ENCODE assay signal across 8 cellular contexts in genomic region chr13:25018729-25019115, GRCh38.
A peak's percentile ranks its signal among the peaks of the same experiment; 100 is the strongest.
DNase-seq lines count a peak whose midpoint lies in the region; ATAC-seq and TF ChIP-seq lines count a peak whose summit lies in the region.

No MANE protein-coding gene starts in this region.

- H3K27ac ChIP-seq in KMS-11 (peak overlapping the region; percentile 86), neural progenitor cell (no peak overlapping the region)

- no peaks in the 10 kb centered on the region for H3K36me3 ChIP-seq in KMS-11 (ENCODE audit: insufficient read depth)
- H3K36me3 ChIP-seq in neural progenitor cell, result no peaks in the 10 kb centered on the region

- H3K36me3 Mint-ChIP-seq in central memory CD8-positive, alpha-beta T cell (ENCODE audit: insufficient read depth), result no peaks in the 10 kb centered on the region
- peaks cover 3% of the 10 kb centered on the region for H3K36me3 Mint-ChIP-seq in neural progenitor cell

- ATAC-seq in central memory CD8-positive, alpha-beta T cell (replicated peaks; ENCODE audit: extremely low read depth, poor library complexity, severe bottlenecking), result no peak
- ATAC-seq in HG02610 (IDR thresholded peaks at IDR 0.05; ENCODE audit: unreplicated experiment) (no peak), HG02852 (IDR thresholded peaks at IDR 0.05; ENCODE audit: unreplicated experiment) (no peak), GM18858 (IDR thresholded peaks at IDR 0.05; ENCODE audit: unreplicated experiment) (no peak)

- no peak overlapping the region for H3K27ac Mint-ChIP-seq in central memory CD8-positive, alpha-beta T cell (ENCODE audit: low read depth)
- H3K27ac Mint-ChIP-seq in neural progenitor cell, result no peak overlapping the region

- H3K4me3 ChIP-seq in KMS-11 (IDR thresholded peaks at IDR 0.05; ENCODE audit: insufficient read depth, low read depth, low read length), result no peak overlapping the region
- peak overlapping the region; percentile 59 for H3K4me3 ChIP-seq in neural progenitor cell

- H3K79me2 ChIP-seq in KMS-11 (ENCODE audit: insufficient read depth, low read depth), result no peaks in the 10 kb centered on the region
- no peaks in the 10 kb centered on the region for H3K79me2 ChIP-seq in neural progenitor cell (ENCODE audit: low read depth)

- H2AFZ ChIP-seq in KMS-11 (ENCODE audit: low read depth) (peak overlapping the region; percentile 57), neural progenitor cell (replicated peaks) (peak overlapping the region; percentile 99)

- TF ChIP-seq CTCF in KMS-11 (conservative IDR thresholded peaks at IDR 0.05; ENCODE audit: low read depth, low read length) (peak; percentile 13; the same call in 1 of the 2 replicates), neural progenitor cell (IDR thresholded peaks at IDR 0.05) (peak; percentile 30)

- H3K9ac ChIP-seq in KMS-11, result peak overlapping the region; percentile 90
- no peak overlapping the region for H3K9ac ChIP-seq in neural progenitor cell

- H3K9me3 ChIP-seq in neural progenitor cell (ENCODE audit: low read depth), result no peaks in the 10 kb centered on the region

- no peaks in the 10 kb centered on the region for H4K20me1 ChIP-seq in KMS-11 (ENCODE audit: insufficient read depth)
- H4K20me1 ChIP-seq in neural progenitor cell (ENCODE audit: low read depth), result no peaks in the 10 kb centered on the region

- peak; percentile 21 for DNase-seq in Daoy (ENCODE audit: low read depth)
- DNase-seq in central memory CD8-positive, alpha-beta T cell (ENCODE audit: low spot score in 2 of 2), result no peak
- DNase-seq in neural progenitor cell (ENCODE audit: low spot score), result peak; percentile 36
- no peak for DNase-seq in midbrain (lab: John Stamatoyannopoulos, UW)

- peaks cover 47% of the 10 kb centered on the region for H3K27me3 Mint-ChIP-seq in central memory CD8-positive, alpha-beta T cell
- peaks cover 25% of the 10 kb centered on the region for H3K27me3 Mint-ChIP-seq in neural progenitor cell (ENCODE audit: insufficient read depth, low read depth)

- peak overlapping the region; percentile 50; the same call in 1 of the 2 replicates for H3K4me2 ChIP-seq in KMS-11
- peak overlapping the region; percentile 96 for H3K4me2 ChIP-seq in neural progenitor cell

- H3F3A ChIP-seq in neural progenitor cell (ENCODE audit: low read depth), result no peaks in the 10 kb centered on the region

- H3K4me1 Mint-ChIP-seq in central memory CD8-positive, alpha-beta T cell, result peaks cover 9% of the 10 kb centered on the region
- H3K4me1 Mint-ChIP-seq in neural progenitor cell, result peaks cover 8% of the 10 kb centered on the region

- H3K9me3 Mint-ChIP-seq in central memory CD8-positive, alpha-beta T cell, result no peaks in the 10 kb centered on the region
- no peaks in the 10 kb centered on the region for H3K9me3 Mint-ChIP-seq in neural progenitor cell

- H3K4me3 Mint-ChIP-seq in central memory CD8-positive, alpha-beta T cell, result peak overlapping the region; percentile 8
- peak overlapping the region; percentile 41 for H3K4me3 Mint-ChIP-seq in neural progenitor cell

- no peaks in the 10 kb centered on the region for H3K4me1 ChIP-seq in KMS-11 (ENCODE audit: low read depth, poor library complexity, severe bottlenecking)
- no peaks in the 10 kb centered on the region for H3K4me1 ChIP-seq in neural progenitor cell

- H3K27me3 ChIP-seq in KMS-11 (ENCODE audit: insufficient read depth, low read depth), result no peaks in the 10 kb centered on the region
- H3K27me3 ChIP-seq in neural progenitor cell, result peaks cover 73% of the 10 kb centered on the region

Comparison
In these comparisons a context has a peak if more than half of its experiments do, and no peak if none do; other contexts are left out.
1. DNase-seq: peak in Daoy (single experiment) and neural progenitor cell (single experiment); none in central memory CD8-positive, alpha-beta T cell (0 of 2) and midbrain (single experiment).